Comparison of ENCODE assay signal across 8 cellular contexts in the genomic region with DNA sequence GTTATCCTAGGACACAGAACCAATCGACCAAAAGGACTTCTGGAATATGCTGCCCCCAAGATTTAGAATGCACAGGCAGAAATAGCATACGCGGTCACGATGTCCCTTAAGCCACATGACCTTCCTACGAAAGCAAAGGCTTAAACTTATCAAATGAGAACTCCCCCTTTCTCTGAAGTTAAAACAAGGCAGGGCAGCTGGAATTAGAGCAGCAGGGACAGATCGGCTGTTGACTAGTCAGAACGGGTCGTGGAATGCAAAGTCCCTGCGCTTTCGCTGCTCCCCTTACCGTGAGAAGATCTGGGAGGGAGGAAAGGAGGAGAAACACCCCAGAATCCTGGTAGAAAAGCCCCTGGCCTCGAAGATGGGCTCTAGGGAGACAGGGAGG. TPM values are rescaled to one million over a fixed set of nuclear protein-coding genes. Genes with fewer than 3 reads are reported as not detected.
DNase-seq lines count a peak whose midpoint lies in the region; ATAC-seq and TF ChIP-seq lines count a peak whose summit lies in the region.

No MANE protein-coding gene starts in this region.

- no peaks in the 10 kb centered on the region for H3K27me3 Mint-ChIP-seq in CD4-positive, alpha-beta memory T cell

- POLR2A ChIA-PET in CD4-positive, alpha-beta memory T cell (lab: Charles Lee; ENCODE audit: partially characterized antibody): interaction anchor here (0.8 to 4.8 kb wide), 46 partner anchors 10 to 768 kb away, joined by 3 to 90 read pairs (median 6); partner anchors contain the start of genes ALOX5AP, HMGB1, KATNAL1 and UBL3

- peak in 4 of 5 donors; percentile 68 to 77 (median 74) for DNase-seq in CD4-positive, alpha-beta memory T cell
- peak; percentile 18 for DNase-seq in NCI-H2196 treated with DMSO at 0.1 percent for 48 hours (lab: John Stamatoyannopoulos, UW; ENCODE audit: unreplicated experiment)
- DNase-seq in esophagus muscularis mucosa (ENCODE audit: extremely low spot score): peak; percentile 94

- no peaks in the 10 kb centered on the region for H3K9me3 ChIP-seq in CD4-positive, alpha-beta memory T cell (ENCODE audit: control insufficient read depth in 1 of 2, low read length in 2 of 2)
- H3K9me3 ChIP-seq in esophagus muscularis mucosa (no peaks in the 10 kb centered on the region), mucosa of rectum (ENCODE audit: control insufficient read depth in 2 of 2, low read length in 2 of 2) (no peaks in the 10 kb centered on the region)

- H3K4me3 ChIP-seq in CD4-positive, alpha-beta memory T cell (ENCODE audit: low read length in 2 of 2): peak overlapping the region; percentile 79 to 99
- H3K4me3 ChIP-seq in WI38 (ENCODE audit: low read depth, low read length) (peak overlapping the region; percentile 99), esophagus muscularis mucosa (peak overlapping the region; percentile 78 to 95 (median 90)), mucosa of rectum (ENCODE audit: low read length in 2 of 2) (peak overlapping the region; percentile 94 to 95), urinary bladder (ENCODE audit: low read depth, low read length) (peak overlapping the region; percentile 49)

- peaks cover 15 to 29% (median 26%) of the 10 kb centered on the region in 4 donors for H3K4me1 Mint-ChIP-seq in CD4-positive, alpha-beta memory T cell

- H3K9me3 Mint-ChIP-seq in CD4-positive, alpha-beta memory T cell: no peaks in the 10 kb centered on the region

- peaks cover 4 to 9% of the 10 kb centered on the region in 2 donors for H3K36me3 Mint-ChIP-seq in CD4-positive, alpha-beta memory T cell

- WGBS in esophagus muscularis mucosa: 0% methylated on average over 11 of the region's 12 CpGs
- WGBS in urinary bladder: under 1% methylated on average over 12 of the region's 12 CpGs

- intact Hi-C loops in CD4-positive, alpha-beta memory T cell (cut with micrococcal nuclease): loop anchor here (1.0 to 10.0 kb wide), 17 partner anchors 9 to 1022 kb away; partner anchors contain the start of genes KATNAL1, SLC7A1, UBE2L5 and UBL3
- intact Hi-C loops in esophagus muscularis mucosa (cut with DNase I): loop anchor here (2.0 to 5.0 kb wide), 2 partner anchors 152 to 210 kb away; partner anchors contain the start of gene HMGB1

- CTCF ChIA-PET in CD4-positive, alpha-beta memory T cell (lab: Charles Lee; ENCODE audit: partially characterized antibody): interaction anchor here (1.3 to 2.0 kb wide), 4 partner anchors 120 to 484 kb away, joined by 3 to 5 read pairs (median 4); no protein-coding TSS in a partner anchor

- peak; percentile 8 for TF ChIP-seq EP300 in esophagus muscularis mucosa (IDR thresholded peaks at IDR 0.05)

- no peak for TF ChIP-seq CTCF in WI38 (IDR thresholded peaks at IDR 0.05; ENCODE audit: low read depth, low read length)
- TF ChIP-seq CTCF in esophagus muscularis mucosa (IDR thresholded peaks at IDR 0.05): no peak

- peak; percentile 3 for TF ChIP-seq POLR2A in esophagus muscularis mucosa (IDR thresholded peaks at IDR 0.05; ENCODE audit: low read depth)

- H3K9ac ChIP-seq in mucosa of rectum (ENCODE audit: low read depth in 1 of 2, low read length in 2 of 2): peak overlapping the region; percentile 100

- no peak overlapping the region for H3K4me3 Mint-ChIP-seq in CD4-positive, alpha-beta memory T cell

- peak overlapping the region; percentile 94 for H3K27ac ChIP-seq in CD4-positive, alpha-beta memory T cell (ENCODE audit: low read depth, low read length)
- H3K27ac ChIP-seq in esophagus muscularis mucosa (replicated peaks in 1 of 4): peak overlapping the region; percentile 97 to 100 (median 99)
- H3K27ac ChIP-seq in mucosa of rectum (ENCODE audit: low read depth in 2 of 2, low read length in 2 of 2): peak overlapping the region; percentile 100
- peak overlapping the region; percentile 99 for H3K27ac ChIP-seq in urinary bladder (ENCODE audit: low read depth)

- ATAC-seq in GM18870 (IDR thresholded peaks at IDR 0.05; ENCODE audit: unreplicated experiment) (peak; percentile 27), HG03135 (IDR thresholded peaks at IDR 0.05; ENCODE audit: unreplicated experiment) (peak; percentile 25)

- no peaks in the 10 kb centered on the region for H3K27me3 ChIP-seq in CD4-positive, alpha-beta memory T cell (ENCODE audit: insufficient read depth, low read length)
- H3K27me3 ChIP-seq in esophagus muscularis mucosa: no peaks in the 10 kb centered on the region
- no peaks in the 10 kb centered on the region for H3K27me3 ChIP-seq in mucosa of rectum (ENCODE audit: control insufficient read depth in 2 of 2, insufficient read depth in 2 of 2, low read length in 2 of 2)

- no peak overlapping the region for H3K27ac Mint-ChIP-seq in CD4-positive, alpha-beta memory T cell

- peaks cover 1% of the 10 kb centered on the region for H3K36me3 ChIP-seq in CD4-positive, alpha-beta memory T cell (ENCODE audit: insufficient read depth, low read length)
- H3K36me3 ChIP-seq in esophagus muscularis mucosa (no peaks in the 10 kb centered on the region), mucosa of rectum (ENCODE audit: control insufficient read depth in 2 of 2, insufficient read depth in 2 of 2, low read length in 2 of 2) (peaks cover under 1% of the 10 kb centered on the region in 2 donors), urinary bladder (ENCODE audit: insufficient read depth) (no peaks in the 10 kb centered on the region)

- peaks cover 40% of the 10 kb centered on the region for H3K4me1 ChIP-seq in CD4-positive, alpha-beta memory T cell (ENCODE audit: insufficient read depth, low read length)
- H3K4me1 ChIP-seq in esophagus muscularis mucosa: peaks cover 15 to 40% (median 38%) of the 10 kb centered on the region in 4 donors
- H3K4me1 ChIP-seq in mucosa of rectum (ENCODE audit: control insufficient read depth in 2 of 2, insufficient read depth in 2 of 2, low read length in 2 of 2): peaks cover 10 to 15% of the 10 kb centered on the region in 2 donors
- no peaks in the 10 kb centered on the region for H3K4me1 ChIP-seq in urinary bladder (ENCODE audit: insufficient read depth)

RNA-seq across cellular contexts. Expression of gene USPL1, which starts 0.8 kb away (rescaled TPM):
- 10 to 100 TPM; 30.4 to 31.8 TPM for total RNA-seq in CD4-positive, alpha-beta memory T cell
- polyA plus RNA-seq in CD4-positive, alpha-beta memory T cell: 10 to 100 TPM; 13.5 to 15.1 TPM
- total RNA-seq in esophagus muscularis mucosa (10 to 100 TPM; 13.2 to 21.6 (median 19.4) TPM), urinary bladder (31.6 TPM)
- polyA plus RNA-seq in urinary bladder: 14.5 TPM

Comparison
In these comparisons a context has a peak if more than half of its experiments do, and no peak if none do; other contexts are left out.
1. Peak in every context shown above with its lines: DNase-seq, ATAC-seq, H3K4me3 ChIP-seq and H3K27ac ChIP-seq.
2. DNase-seq: peak in every context shown above with its lines; median percentile 94 in esophagus muscularis mucosa; 74 in CD4-positive, alpha-beta memory T cell; 18 in NCI-H2196 treated with DMSO at 0.1 percent for 48 hours.
3. H3K4me3 ChIP-seq: peak in every context shown above with its lines; median percentile 99 in WI38; 94 in mucosa of rectum; 90 in esophagus muscularis mucosa; 89 in CD4-positive, alpha-beta memory T cell; 49 in urinary bladder.